17 cellular contexts compared by ENCODE assay signal in genomic region chr12:32285484-32285883, GRCh38.
"Had no signal": no experiment of that assay in that cellular context is flagged by ENCODE, and none has a peak within 500 bp of the region (broad histone marks: within the 10 kb centered on the region; RNA-seq: fewer than 3 reads in every experiment).

No MANE protein-coding gene starts in this region.

- H3K27ac ChIP-seq: ascending aorta, gastrocnemius medialis, heart right ventricle, neutrophil, parathyroid adenoma, thyroid gland, uterus had no signal

- H3K4me1 Mint-ChIP-seq: activated T-helper 17 cell treated with anti-CD3 and anti-CD28 coated beads, Interleukin-2, amount 50 U/mL, for 72 hours had no signal

- H3K9ac ChIP-seq: parathyroid adenoma had no signal

- H3K27ac Mint-ChIP-seq: activated naive CD4-positive, alpha-beta T cell treated with anti-CD3 and anti-CD28 coated beads for 36 hours; activated T-helper 17 cell treated with anti-CD3 and anti-CD28 coated beads, Interleukin-2, amount 50 U/mL, for 72 hours; stimulated activated naive B cell treated with anti-CD40 and anti-IgM and Interleukin-4, amounts not matched to agents 10 μg/mL and 1 μg/mL and 100 μg/mL, for 72 hours had no signal

- H2AFZ ChIP-seq: parathyroid adenoma had no signal

- H3K27me3 Mint-ChIP-seq: activated T-helper 17 cell treated with anti-CD3 and anti-CD28 coated beads, Interleukin-2, amount 50 U/mL, for 72 hours; stimulated activated naive B cell treated with anti-CD40 and anti-IgM and Interleukin-4, amounts not matched to agents 10 μg/mL and 1 μg/mL and 100 μg/mL, for 72 hours had no signal

- H3K4me3 Mint-ChIP-seq: activated naive CD4-positive, alpha-beta T cell treated with anti-CD3 and anti-CD28 coated beads for 36 hours; activated T-helper 17 cell treated with anti-CD3 and anti-CD28 coated beads, Interleukin-2, amount 50 U/mL, for 72 hours; stimulated activated naive B cell treated with anti-CD40 and anti-IgM and Interleukin-4, amounts not matched to agents 10 μg/mL and 1 μg/mL and 100 μg/mL, for 72 hours had no signal

- H3K4me3 ChIP-seq: ascending aorta, gastrocnemius medialis, heart right ventricle, thyroid gland, uterus had no signal

- H3K36me3 ChIP-seq: ascending aorta, gastrocnemius medialis, heart right ventricle, neutrophil, thyroid gland, uterus had no signal

- DNase-seq: activated CD4-positive, alpha-beta T cell treated with anti-CD3 and anti-CD28 coated beads for 1 hour; activated CD4-positive, alpha-beta T cell treated with anti-CD3 and anti-CD28 coated beads, Interleukin-2, amount 50 U/mL, for 4 hours; activated naive CD4-positive, alpha-beta T cell treated with anti-CD3 and anti-CD28 coated beads for 36 hours; dermis blood vessel endothelial cell; gastrocnemius medialis; heart right ventricle; kidney glomerular epithelial cell; stimulated activated CD4-positive, alpha-beta T cell treated with anti-CD3 and anti-CD28 coated beads, Interleukin-2, amount 100 ng/mL, for 48 hours; stimulated activated naive B cell treated with anti-CD40 and anti-IgM and Interleukin-4, amounts not matched to agents 10 μg/mL and 1 μg/mL and 100 μg/mL, for 72 hours; T-helper 1 cell; T1000; thyroid gland; uterus had no signal

- ATAC-seq: activated T-helper 17 cell treated with anti-CD3 and anti-CD28 coated beads, Interleukin-2, amount 50 U/mL, for 72 hours; gastrocnemius medialis; heart right ventricle; stimulated activated naive B cell treated with anti-CD40 and anti-IgM and Interleukin-4, amounts not matched to agents 10 μg/mL and 1 μg/mL and 100 μg/mL, for 72 hours had no signal

- H3K9me3 ChIP-seq: ascending aorta, gastrocnemius medialis, neutrophil, thyroid gland, uterus had no signal

- H3K9me3 Mint-ChIP-seq: activated T-helper 17 cell treated with anti-CD3 and anti-CD28 coated beads, Interleukin-2, amount 50 U/mL, for 72 hours; stimulated activated naive B cell treated with anti-CD40 and anti-IgM and Interleukin-4, amounts not matched to agents 10 μg/mL and 1 μg/mL and 100 μg/mL, for 72 hours had no signal

- H3K4me1 ChIP-seq: ascending aorta, gastrocnemius medialis, uterus had no signal

- H3K27me3 ChIP-seq: ascending aorta, gastrocnemius medialis, heart right ventricle, neutrophil, thyroid gland, uterus had no signal
